ENCODE assay signal across 10 cellular contexts in genomic region chr1:172724746-172725613, GRCh38.
DNase-seq lines count a peak whose midpoint lies in the region; ATAC-seq and TF ChIP-seq lines count a peak whose summit lies in the region.
"Had no signal": no experiment of that assay in that cellular context is flagged by ENCODE, and none has a peak within 500 bp of the region (broad histone marks: within the 10 kb centered on the region; RNA-seq: fewer than 3 reads in every experiment).

No MANE protein-coding gene starts in this region.

- H3K36me3 Mint-ChIP-seq in activated naive CD8-positive, alpha-beta T cell treated with anti-CD3 and anti-CD28 coated beads for 36 hours: peaks cover 3% of the 10 kb centered on the region
- no peaks in the 10 kb centered on the region for H3K36me3 Mint-ChIP-seq in CD4-positive, alpha-beta T cell (ENCODE audit: low read depth)

- H3K27ac Mint-ChIP-seq in activated naive CD8-positive, alpha-beta T cell treated with anti-CD3 and anti-CD28 coated beads for 36 hours: peak overlapping the region; percentile 18
- no peak overlapping the region for H3K27ac Mint-ChIP-seq in CD4-positive, alpha-beta T cell

- peaks cover 14% of the 10 kb centered on the region for H3K9me3 Mint-ChIP-seq in activated naive CD8-positive, alpha-beta T cell treated with anti-CD3 and anti-CD28 coated beads for 36 hours
- no peaks in the 10 kb centered on the region for H3K9me3 Mint-ChIP-seq in CD4-positive, alpha-beta T cell

- DNase-seq in activated naive CD8-positive, alpha-beta T cell treated with anti-CD3 and anti-CD28 coated beads for 36 hours: no peak
- DNase-seq in NCI-H774 (lab: John Stamatoyannopoulos, UW) (no peak), glomerular visceral epithelial cell (ENCODE audit: extremely low spot score) (no peak)
- no peak for DNase-seq in CD4-positive, alpha-beta T cell
- DNase-seq in activated CD4-positive, alpha-beta T cell treated with anti-CD3 and anti-CD28 coated beads, Interleukin-2, amount 50 U/mL, for 4 hours: no peak
- DNase-seq: activated effector memory CD4-positive, alpha-beta T cell treated with Interleukin-2 at 50 U/mL for 16 hours; SJCRH30 had no signal

- intact Hi-C loops in CD4-positive, alpha-beta T cell (cut with DNase I, micrococcal nuclease): loop anchor here in 1 of 2 experiments (5.0 to 10.0 kb wide), 5 partner anchors 188 to 733 kb away; no protein-coding TSS in a partner anchor

- POLR2A ChIA-PET in CD4-positive, alpha-beta T cell (lab: Charles Lee): interaction anchor here (1.2 kb wide), 1 partner anchor 9 kb away, joined by 4 read pairs; no protein-coding TSS in a partner anchor

- peaks cover 5% of the 10 kb centered on the region for H3K27me3 Mint-ChIP-seq in activated naive CD8-positive, alpha-beta T cell treated with anti-CD3 and anti-CD28 coated beads for 36 hours
- no peaks in the 10 kb centered on the region for H3K27me3 Mint-ChIP-seq in CD4-positive, alpha-beta T cell

- H3K9me3 ChIP-seq in CD4-positive, alpha-beta T cell (ENCODE audit: control insufficient read depth, low read length): no peaks in the 10 kb centered on the region

- ATAC-seq in GM18519 (IDR thresholded peaks at IDR 0.05; ENCODE audit: low FRiP score, unreplicated experiment) (peak; percentile 74), GM21723 (IDR thresholded peaks at IDR 0.05; ENCODE audit: unreplicated experiment) (peak; percentile 83), HG03469 (IDR thresholded peaks at IDR 0.05; ENCODE audit: unreplicated experiment) (peak; percentile 83)
- ATAC-seq in CD4-positive, alpha-beta T cell (ENCODE audit: poor library complexity): no peak

- no peak overlapping the region for H3K27ac ChIP-seq in CD4-positive, alpha-beta T cell (ENCODE audit: low read depth, low read length)
- H3K27ac ChIP-seq: SJCRH30 had no signal

- H3K27me3 ChIP-seq in CD4-positive, alpha-beta T cell (ENCODE audit: control insufficient read depth, insufficient read depth, low read length): no peaks in the 10 kb centered on the region
- H3K27me3 ChIP-seq: SJCRH30 had no signal

- CTCF ChIA-PET in CD4-positive, alpha-beta T cell (lab: Charles Lee): interaction anchor here (0.6 to 1.3 kb wide), 2 partner anchors 115 to 116 kb away, joined by 3 read pairs; no protein-coding TSS in a partner anchor

- TF ChIP-seq CTCF in CD4-positive, alpha-beta T cell (IDR thresholded peaks at IDR 0.05): no peak

- H3K4me3 Mint-ChIP-seq in activated naive CD8-positive, alpha-beta T cell treated with anti-CD3 and anti-CD28 coated beads for 36 hours: no peak overlapping the region
- H3K4me3 Mint-ChIP-seq in CD4-positive, alpha-beta T cell: no peak overlapping the region

- peaks cover 17% of the 10 kb centered on the region for H3K4me1 Mint-ChIP-seq in activated naive CD8-positive, alpha-beta T cell treated with anti-CD3 and anti-CD28 coated beads for 36 hours
- H3K4me1 Mint-ChIP-seq in CD4-positive, alpha-beta T cell (ENCODE audit: low read depth): peaks cover 22% of the 10 kb centered on the region
